ENCODE assay signal across 8 cellular contexts in genomic region chr16:23803591-23804123, GRCh38. TPM values are rescaled to one million over a fixed set of nuclear protein-coding genes. Genes with fewer than 3 reads are reported as not detected.
DNase-seq lines count a peak whose midpoint lies in the region; ATAC-seq and TF ChIP-seq lines count a peak whose summit lies in the region.

No MANE protein-coding gene starts in this region.

- H4K91ac ChIP-seq in trophoblast cell (ENCODE audit: low read depth, low read length), result no peak overlapping the region

- H3K27me3 ChIP-seq in GM06990 (replicated peaks; ENCODE audit: control insufficient read depth, insufficient read depth, low read length) (no peaks in the 10 kb centered on the region), OCI-LY3 (ENCODE audit: low read depth, low read length) (peaks cover 27% of the 10 kb centered on the region), trophoblast cell (ENCODE audit: insufficient read depth, low read length) (no peaks in the 10 kb centered on the region), upper lobe of right lung (no peaks in the 10 kb centered on the region)

- H3K79me1 ChIP-seq in trophoblast cell (ENCODE audit: low read length), result no peaks in the 10 kb centered on the region

- H3K36me3 ChIP-seq in GM06990 (ENCODE audit: control insufficient read depth, insufficient read depth, low read length) (no peaks in the 10 kb centered on the region), OCI-LY3 (replicated peaks; ENCODE audit: low read depth, low read length) (no peaks in the 10 kb centered on the region), trophoblast cell (ENCODE audit: control insufficient read depth in 1 of 2, insufficient read depth in 2 of 2, low read length in 2 of 2) (no peaks in the 10 kb centered on the region), upper lobe of right lung (no peaks in the 10 kb centered on the region)

- H3K9me3 ChIP-seq in OCI-LY3 (ENCODE audit: insufficient read depth, low read length) (no peaks in the 10 kb centered on the region), trophoblast cell (ENCODE audit: insufficient read depth, low read depth, low read length) (no peaks in the 10 kb centered on the region), upper lobe of right lung (no peaks in the 10 kb centered on the region)

- H3K18ac ChIP-seq in trophoblast cell (ENCODE audit: low read length), result no peak overlapping the region

- no peak overlapping the region for H3K14ac ChIP-seq in trophoblast cell (ENCODE audit: low read length)

- H3K4me3 ChIP-seq in GM06990 (replicated peaks; ENCODE audit: low read depth, low read length) (0 out of 2 replicates have a peak overlapping the region, but pooled peaks have one; percentile 4), OCI-LY3 (ENCODE audit: low read length) (peak overlapping the region; percentile 64), fibroblast of the aortic adventitia (ENCODE audit: low read depth, low read length) (peak overlapping the region; percentile 18), trophoblast cell (ENCODE audit: low read depth, low read length) (no peak overlapping the region), upper lobe of right lung (no peak overlapping the region)

- TF ChIP-seq CTCF in GM06990 (IDR thresholded peaks at IDR 0.05; ENCODE audit: insufficient read depth, low read length, poor library complexity, severe bottlenecking) (peak; percentile 91), OCI-LY3 (IDR thresholded peaks at IDR 0.05; ENCODE audit: low read depth, low read length) (peak; percentile 85), fibroblast of the aortic adventitia (IDR thresholded peaks at IDR 0.05; ENCODE audit: insufficient read depth, low read length) (peak; percentile 40), upper lobe of right lung (IDR thresholded peaks at IDR 0.05) (peak; percentile 54)

- H4K12ac ChIP-seq in trophoblast cell (ENCODE audit: low read depth, low read length), result no peak overlapping the region

- no peak overlapping the region for H2BK120ac ChIP-seq in trophoblast cell (ENCODE audit: insufficient read depth, low read length, poor library complexity)

- no peak overlapping the region for H2AFZ ChIP-seq in OCI-LY3 (ENCODE audit: low read depth, low read length)
- no peak overlapping the region for H2AFZ ChIP-seq in trophoblast cell (ENCODE audit: insufficient read depth, low read length, poor library complexity)

- no peak overlapping the region for H4K8ac ChIP-seq in trophoblast cell (ENCODE audit: low read depth, low read length)

- H3K9ac ChIP-seq in OCI-LY3 (ENCODE audit: low read length) (0 out of 2 replicates have a peak overlapping the region, but pooled peaks have one; percentile 15), trophoblast cell (ENCODE audit: low read length) (no peak overlapping the region)

- no peaks in the 10 kb centered on the region for H4K20me1 ChIP-seq in OCI-LY3 (ENCODE audit: insufficient read depth, low read length)

- H3K4me1 ChIP-seq in OCI-LY3 (ENCODE audit: low read length), result peaks cover 36% of the 10 kb centered on the region
- H3K4me1 ChIP-seq in trophoblast cell (ENCODE audit: control insufficient read depth in 1 of 2, insufficient read depth in 2 of 2, low read length in 2 of 2), result no peaks in the 10 kb centered on the region
- H3K4me1 ChIP-seq in upper lobe of right lung, result peaks cover 4% of the 10 kb centered on the region

- no peak overlapping the region for H3K27ac ChIP-seq in OCI-LY3 (ENCODE audit: low read length)
- H3K27ac ChIP-seq in trophoblast cell (ENCODE audit: low read depth, low read length), result no peak overlapping the region
- no peak overlapping the region for H3K27ac ChIP-seq in upper lobe of right lung

- intact Hi-C loops in upper lobe of right lung (cut with DNase I), result no loop called here

- no peak overlapping the region for H2BK5ac ChIP-seq in trophoblast cell (ENCODE audit: low read depth, low read length, poor library complexity)

- DNase-seq in GM06990 (ENCODE audit: extremely low read depth, insufficient read length), result peak; percentile 65
- peak; percentile 58 for DNase-seq in activated T-cell treated with anti-CD3 and anti-CD28 coated beads for 48 hours (ENCODE audit: low read depth)
- peak; percentile 8 for DNase-seq in fibroblast of the aortic adventitia (ENCODE audit: low read depth)
- DNase-seq in trophoblast cell, result peak; percentile 37 to 43
- DNase-seq in upper lobe of right lung, result peak; percentile 73

- no peak overlapping the region for H3K4ac ChIP-seq in trophoblast cell (ENCODE audit: low read depth, low read length)

- peak; percentile 68 for ATAC-seq in HG02798 (IDR thresholded peaks at IDR 0.05; ENCODE audit: poor library complexity, unreplicated experiment)
- ATAC-seq in upper lobe of right lung, result peak; percentile 86
- no peak for ATAC-seq in HG03469 (IDR thresholded peaks at IDR 0.05; ENCODE audit: unreplicated experiment)

- no peak overlapping the region for H3K23ac ChIP-seq in trophoblast cell (ENCODE audit: low read length)

- H3K79me2 ChIP-seq in OCI-LY3 (ENCODE audit: low read length) (no peaks in the 10 kb centered on the region), trophoblast cell (ENCODE audit: control insufficient read depth, insufficient read depth, low read length, poor library complexity) (no peaks in the 10 kb centered on the region)

- no peak overlapping the region for H2AK5ac ChIP-seq in trophoblast cell (ENCODE audit: low read length)

- peak overlapping the region; percentile 78 for H3K4me2 ChIP-seq in OCI-LY3 (ENCODE audit: low read length)
- H3K4me2 ChIP-seq in trophoblast cell (ENCODE audit: low read length), result no peak overlapping the region

- no CpG with 5 or more reads among the region's 9 CpGs for WGBS in trophoblast cell (ENCODE audit: extremely low coverage, insufficient coverage, insufficient read length)

- H2BK12ac ChIP-seq in trophoblast cell (ENCODE audit: low read length), result no peak overlapping the region

RNA-seq across cellular contexts. Expression of gene PRKCB, which starts 32.1 kb away (rescaled TPM):
- total RNA-seq in fibroblast of the aortic adventitia (ENCODE audit: low replicate concordance), result 0.16 TPM in 1 of 2 replicates, not detected in the other
- polyA plus RNA-seq in trophoblast cell (2013), result 0.10 and 0.12 TPM in 2 replicates
- 25.2 TPM for total RNA-seq in upper lobe of right lung

RNA-seq across cellular contexts. Expression of gene CHP2, which starts 48.8 kb away (rescaled TPM):
- not detected in 2 replicates for total RNA-seq in fibroblast of the aortic adventitia (ENCODE audit: low replicate concordance)
- polyA plus RNA-seq in trophoblast cell (2013), result not detected in 2 replicates
- total RNA-seq in upper lobe of right lung, result not detected

Comparison
In these comparisons a context has a peak if more than half of its experiments do, and no peak if none do; other contexts are left out.
1. DNase-seq: peak in every context shown above with its lines; median percentile 73 in upper lobe of right lung; 65 in GM06990; 58 in activated T-cell treated with anti-CD3 and anti-CD28 coated beads for 48 hours; 40 in trophoblast cell; 8 in fibroblast of the aortic adventitia.
2. H3K4me3 ChIP-seq: peak in GM06990 (single experiment), OCI-LY3 (single experiment) and fibroblast of the aortic adventitia (single experiment); none in trophoblast cell (single experiment) and upper lobe of right lung (single experiment).
3. CTCF ChIP-seq: peak in every context shown above with its lines; median percentile 91 in GM06990; 85 in OCI-LY3; 54 in upper lobe of right lung; 40 in fibroblast of the aortic adventitia.
4. RNA of gene PRKCB, which starts 32.1 kb away (total RNA-seq): 25.2 TPM in upper lobe of right lung (single experiment); 0.16 TPM in fibroblast of the aortic adventitia; every median in the first group is over 10 times any median in the second.